ENCODE assay signal across 14 cellular contexts in the genomic region with DNA sequence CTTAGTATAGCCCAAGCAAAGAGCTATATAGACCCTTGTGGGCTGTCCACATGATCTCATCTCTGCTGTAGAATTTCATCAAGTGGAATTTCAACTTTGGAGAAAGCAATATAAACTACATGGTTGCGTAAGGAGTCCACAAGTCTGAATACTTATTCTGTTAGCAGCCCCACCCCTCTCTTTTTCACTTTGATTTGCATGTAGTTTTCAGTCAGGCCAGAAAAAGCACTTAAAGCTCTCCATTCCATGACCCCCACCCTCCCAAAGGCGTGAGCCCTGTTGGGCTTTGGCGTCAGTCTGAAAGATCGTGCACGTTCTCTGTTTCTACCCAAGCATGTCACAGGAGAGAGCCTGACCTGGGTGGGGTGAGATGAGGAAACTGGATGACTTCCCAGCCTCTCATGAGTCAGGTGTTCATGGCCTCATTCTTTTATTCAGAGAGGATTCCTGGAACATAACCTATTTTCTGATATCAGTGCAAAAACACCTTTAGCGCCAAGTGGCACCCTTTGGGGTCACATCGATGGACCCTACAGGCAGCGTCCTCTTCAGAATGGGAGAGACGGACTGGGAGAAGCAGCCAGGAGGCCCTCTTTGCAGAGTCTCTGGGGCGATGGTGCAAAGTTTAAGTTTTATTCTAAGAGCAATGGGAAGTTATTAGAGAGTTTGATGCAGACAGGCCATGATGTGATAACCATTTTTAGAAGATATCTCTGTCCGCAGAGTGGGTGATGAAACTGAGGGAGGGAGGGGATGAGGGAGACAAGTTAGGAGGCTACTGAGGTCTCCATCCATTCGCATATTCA. TPM values are rescaled to one million over a fixed set of nuclear protein-coding genes. Genes with fewer than 3 reads are reported as not detected.
DNase-seq lines count a peak whose midpoint lies in the region; ATAC-seq and TF ChIP-seq lines count a peak whose summit lies in the region.
"Had no signal": no experiment of that assay in that cellular context is flagged by ENCODE, and none has a peak within 500 bp of the region (broad histone marks: within the 10 kb centered on the region; RNA-seq: fewer than 3 reads in every experiment).

No MANE protein-coding gene starts in this region.

- H3K4me3 ChIP-seq in breast epithelium (no peak overlapping the region), fibroblast of villous mesenchyme (ENCODE audit: low read depth, low read length) (no peak overlapping the region), mucosa of stomach (ENCODE audit: low read length) (no peak overlapping the region), vagina (no peak overlapping the region)
- H3K4me3 ChIP-seq: right lobe of liver had no signal

- H3K36me3 Mint-ChIP-seq in MCF 10A (ENCODE audit: insufficient read depth, unreplicated experiment) = no peaks in the 10 kb centered on the region

- peaks cover 8% of the 10 kb centered on the region for H3K9me3 Mint-ChIP-seq in MCF 10A (ENCODE audit: unreplicated experiment)

- no peaks in the 10 kb centered on the region for H3K36me3 ChIP-seq in breast epithelium
- no peaks in the 10 kb centered on the region for H3K36me3 ChIP-seq in mucosa of stomach (ENCODE audit: control insufficient read depth, insufficient read depth, low read length)
- H3K36me3 ChIP-seq in vagina = no peaks in the 10 kb centered on the region
- H3K36me3 ChIP-seq: right lobe of liver had no signal

- H3K9me3 ChIP-seq in breast epithelium (peaks cover 0 to 7% of the 10 kb centered on the region in 2 donors), mucosa of stomach (ENCODE audit: control insufficient read depth, low read length) (no peaks in the 10 kb centered on the region), vagina (peaks cover 3% of the 10 kb centered on the region)
- H3K9me3 ChIP-seq: right lobe of liver had no signal

- no peaks in the 10 kb centered on the region for H3K4me1 ChIP-seq in breast epithelium
- H3K4me1 ChIP-seq in mucosa of stomach (ENCODE audit: control insufficient read depth, insufficient read depth, low read length) = peaks cover 26% of the 10 kb centered on the region
- no peaks in the 10 kb centered on the region for H3K4me1 ChIP-seq in vagina
- H3K4me1 ChIP-seq: right lobe of liver had no signal

- CTCF ChIA-PET in MCF 10A (lab: Yijun Ruan, JAX) = interaction anchor here (0.6 to 3.1 kb wide), 4 partner anchors 9 to 33 kb away, joined by 3 to 21 read pairs (median 5); no protein-coding TSS in a partner anchor

- no peaks in the 10 kb centered on the region for H3K27me3 Mint-ChIP-seq in MCF 10A (ENCODE audit: insufficient read depth, unreplicated experiment)

- no peak for TF ChIP-seq CTCF in MCF 10A (IDR thresholded peaks at IDR 0.05; ENCODE audit: unreplicated experiment)
- TF ChIP-seq CTCF in breast epithelium (IDR thresholded peaks at IDR 0.05) = no peak
- TF ChIP-seq CTCF in fibroblast of villous mesenchyme (IDR thresholded peaks at IDR 0.05; ENCODE audit: insufficient read depth, low read depth, low read length) = no peak
- TF ChIP-seq CTCF in vagina (IDR thresholded peaks at IDR 0.05) = no peak

- peak overlapping the region; percentile 10 for H3K4me3 Mint-ChIP-seq in MCF 10A (ENCODE audit: unreplicated experiment)

- DNase-seq in MCF 10A (ENCODE audit: unreplicated experiment) (peak; percentile 85), breast epithelium (ENCODE audit: low spot score in 2 of 2) (no peak), fibroblast of villous mesenchyme (ENCODE audit: low read depth) (peak; percentile 74), vagina (ENCODE audit: extremely low spot score in 2 of 2) (peak; percentile 72 to 87)
- DNase-seq: activated CD8-positive, alpha-beta memory T cell treated with anti-CD3 and anti-CD28 coated beads, Interleukin-2, amount 50 U/mL, for 4 hours; hippocampal formation; NCI-H1048; NCI-H510A treated with DMSO at 0.1 percent for 48 hours; right lobe of liver; SHP77 had no signal

- peaks cover 15% of the 10 kb centered on the region for H3K4me1 Mint-ChIP-seq in MCF 10A (ENCODE audit: insufficient read depth, unreplicated experiment)

- ATAC-seq in GM21390 (IDR thresholded peaks at IDR 0.05; ENCODE audit: unreplicated experiment) (no peak), GM18502 (IDR thresholded peaks at IDR 0.05; ENCODE audit: poor library complexity, unreplicated experiment) (no peak), GM18520 (IDR thresholded peaks at IDR 0.05; ENCODE audit: unreplicated experiment) (no peak)

- no TSS peak for BruUV-seq in MCF 10A (replicated peaks; lab: Mats Ljungman, UMichigan)

- TF ChIP-seq POLR2A in breast epithelium (IDR thresholded peaks at IDR 0.05) (no peak), vagina (IDR thresholded peaks at IDR 0.05) (no peak)

- H3K27ac ChIP-seq in breast epithelium (peak overlapping the region in 1 of 2 donors; percentile 2), vagina (no peak overlapping the region)
- H3K27ac ChIP-seq: right lobe of liver had no signal

- POLR2A ChIA-PET in MCF 10A (lab: Yijun Ruan, JAX) = interaction anchor here (0.6 to 2.0 kb wide), 8 partner anchors 12 to 335 kb away, joined by 3 to 8 read pairs (median 4); partner anchors contain the start of genes LSM3 and XPC

- H3K27me3 ChIP-seq in breast epithelium (no peaks in the 10 kb centered on the region), mucosa of stomach (ENCODE audit: control insufficient read depth, insufficient read depth, low read length) (no peaks in the 10 kb centered on the region), vagina (no peaks in the 10 kb centered on the region)
- H3K27me3 ChIP-seq: right lobe of liver had no signal

- H3K9ac ChIP-seq in mucosa of stomach (ENCODE audit: low read length) = peak overlapping the region; percentile 7

- H3K27ac Mint-ChIP-seq in MCF 10A (ENCODE audit: low read depth, unreplicated experiment) = peak overlapping the region; percentile 68

- intact Hi-C loops in MCF 10A (cut with micrococcal nuclease) = no loop called here
- intact Hi-C loops in breast epithelium (cut with DNase I; ENCODE audit: low total_unique reads) = no loop called here
- intact Hi-C loops in vagina (cut with DNase I) = no loop called here

RNA-seq across cellular contexts. Expression of gene LSM3, which starts 55.8 kb away (rescaled TPM):
- total RNA-seq in MCF 10A (2022) = 10.2 and 12.9 TPM in 2 replicates
- 10 to 100 TPM; 10.5 to 11.5 (median 11.5) TPM for total RNA-seq in breast epithelium
- 5.5 and 7.3 TPM in 2 replicates for total RNA-seq in fibroblast of villous mesenchyme
- 6.4 TPM for total RNA-seq in vagina

RNA-seq across cellular contexts. Expression of gene XPC, which starts 56.0 kb away (rescaled TPM):
- total RNA-seq in MCF 10A (2022) (73.3 and 83.6 TPM in 2 replicates), breast epithelium (10 to 100 TPM; 57.4 to 74.2 (median 61.3) TPM), fibroblast of villous mesenchyme (33.5 and 54.4 TPM in 2 replicates), vagina (33.6 TPM)

Comparison
In these comparisons a context has a peak if more than half of its experiments do, and no peak if none do; other contexts are left out.
1. DNase-seq: peak in MCF 10A (single experiment), fibroblast of villous mesenchyme (single experiment) and vagina (2 of 2); none in breast epithelium (0 of 2).